In genomic region chr12:75908961-75909699, GRCh38 we compare ENCODE assay signal across 8 cellular contexts.
A peak's percentile ranks its signal among the peaks of the same experiment; 100 is the strongest.
DNase-seq lines count a peak whose midpoint lies in the region; ATAC-seq lines count a peak whose summit lies in the region.

No MANE protein-coding gene starts in this region.

- no peak overlapping the region for H3K27ac Mint-ChIP-seq in activated naive CD4-positive, alpha-beta T cell treated with anti-CD3 and anti-CD28 coated beads, Interleukin-2, amount 50 U/mL, for 72 hours

- DNase-seq in GM23248 (peak; percentile 82), SJCRH30 (peak; percentile 81 to 89), Right ventricle myocardium inferior (ENCODE audit: missing footprints) (peak; percentile 79), retina (peak; percentile 67), GM19238 (ENCODE audit: insufficient read length, low spot score) (no peak)
- no peak for DNase-seq in activated naive CD4-positive, alpha-beta T cell treated with anti-CD3 and anti-CD28 coated beads, Interleukin-2, amount 50 U/mL, for 72 hours (ENCODE audit: low spot score in 2 of 2)

- no peaks in the 10 kb centered on the region for H3K79me2 ChIP-seq in GM23248 (ENCODE audit: insufficient read depth)

- intact Hi-C loops in Right ventricle myocardium inferior (cut with DNase I): loop anchor here (2.0 to 5.0 kb wide), 2 partner anchors 62 to 122 kb away; partner anchors contain the start of gene PHLDA1

- H3K27ac ChIP-seq in GM23248 (no peak overlapping the region), SJCRH30 (no peak overlapping the region)

- no peaks in the 10 kb centered on the region for H3K36me3 Mint-ChIP-seq in activated naive CD4-positive, alpha-beta T cell treated with anti-CD3 and anti-CD28 coated beads, Interleukin-2, amount 50 U/mL, for 72 hours

- H4K20me1 ChIP-seq in GM23248 (ENCODE audit: insufficient read depth): no peaks in the 10 kb centered on the region

- 24 to 26% methylated on average over 2 of the region's 2 CpGs for WGBS in GM23248 (ENCODE audit: low coverage in 1 of 2, low lambda C conversion rate in 2 of 2, missing lambda C conversion rate in 2 of 2), 2 experiments

- 0 out of 2 replicates have a peak, but pooled peaks cover 5% of the 10 kb centered on the region for H3F3A ChIP-seq in GM23248 (ENCODE audit: insufficient read depth)

- no peak overlapping the region for H3K9ac ChIP-seq in GM23248

- H3K9me2 ChIP-seq in GM23248 (ENCODE audit: insufficient read depth): no peaks in the 10 kb centered on the region

- H3K36me3 ChIP-seq in GM23248 (ENCODE audit: low read depth): no peaks in the 10 kb centered on the region
- no peaks in the 10 kb centered on the region for H3K36me3 ChIP-seq in SJCRH30

- H3K4me1 ChIP-seq in GM23248 (ENCODE audit: insufficient read depth) (peaks cover 8% of the 10 kb centered on the region; the same call in 1 of the 2 replicates), SJCRH30 (peaks cover 10% of the 10 kb centered on the region)

- H3K9me3 ChIP-seq in GM23248 (ENCODE audit: low read depth) (no peaks in the 10 kb centered on the region), SJCRH30 (replicated peaks) (no peaks in the 10 kb centered on the region)

- H3K4me3 ChIP-seq in GM23248: no peak overlapping the region
- H3K4me3 ChIP-seq in SJCRH30: no peak overlapping the region

- H2AFZ ChIP-seq in GM23248: no peak overlapping the region

- peak; percentile 79 for ATAC-seq in Right ventricle myocardium inferior
- no peak for ATAC-seq in activated naive CD4-positive, alpha-beta T cell treated with anti-CD3 and anti-CD28 coated beads, Interleukin-2, amount 50 U/mL, for 72 hours
- ATAC-seq in HG03520 (IDR thresholded peaks at IDR 0.05; ENCODE audit: unreplicated experiment): no peak
- ATAC-seq in GM21447 (IDR thresholded peaks at IDR 0.05; ENCODE audit: unreplicated experiment): no peak

- no peaks in the 10 kb centered on the region for H3K9me3 Mint-ChIP-seq in activated naive CD4-positive, alpha-beta T cell treated with anti-CD3 and anti-CD28 coated beads, Interleukin-2, amount 50 U/mL, for 72 hours

- H3K4me2 ChIP-seq in GM23248 (ENCODE audit: unreplicated experiment): no peak overlapping the region

- in situ Hi-C loops in GM23248 (cut with MboI): no loop called here

- H3K27me3 ChIP-seq in GM23248 (replicated peaks; ENCODE audit: insufficient read depth) (no peaks in the 10 kb centered on the region), SJCRH30 (no peaks in the 10 kb centered on the region)

Comparison
In these comparisons a context has a peak if more than half of its experiments do, and no peak if none do; other contexts are left out.
1. DNase-seq: peak in GM23248 (single experiment), SJCRH30 (2 of 2), Right ventricle myocardium inferior (single experiment) and retina (single experiment); none in activated naive CD4-positive, alpha-beta T cell treated with anti-CD3 and anti-CD28 coated beads, Interleukin-2, amount 50 U/mL, for 72 hours (0 of 2) and GM19238 (single experiment).